ENCODE assay signal across 1 cellular context in the genomic region with DNA sequence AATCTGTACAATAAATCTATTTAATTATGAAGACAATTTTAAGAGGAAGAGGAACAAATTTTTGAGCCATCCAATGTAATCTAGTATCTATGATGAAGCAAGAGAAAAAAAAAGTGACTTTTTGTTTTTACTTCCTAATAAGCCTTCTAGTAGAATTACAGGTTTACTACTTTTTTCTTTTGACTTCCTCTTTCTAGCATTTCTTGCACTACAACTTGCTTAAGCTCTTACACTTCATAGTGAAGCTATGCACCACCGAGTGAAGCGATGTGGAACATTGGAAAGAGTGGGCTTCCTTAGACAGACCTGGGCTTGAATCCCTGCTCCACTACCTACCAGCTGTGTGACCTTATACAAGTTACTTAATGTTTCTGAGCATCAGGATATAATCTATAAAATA.
TF ChIP-seq lines count a peak whose summit lies in the region.

No MANE protein-coding gene starts in this region.

TF ChIP-seq in HepG2, 621 proteins besides CTCF, POLR2A, EP300 and RAD21:
- TF ChIP-seq, protein P1, sequence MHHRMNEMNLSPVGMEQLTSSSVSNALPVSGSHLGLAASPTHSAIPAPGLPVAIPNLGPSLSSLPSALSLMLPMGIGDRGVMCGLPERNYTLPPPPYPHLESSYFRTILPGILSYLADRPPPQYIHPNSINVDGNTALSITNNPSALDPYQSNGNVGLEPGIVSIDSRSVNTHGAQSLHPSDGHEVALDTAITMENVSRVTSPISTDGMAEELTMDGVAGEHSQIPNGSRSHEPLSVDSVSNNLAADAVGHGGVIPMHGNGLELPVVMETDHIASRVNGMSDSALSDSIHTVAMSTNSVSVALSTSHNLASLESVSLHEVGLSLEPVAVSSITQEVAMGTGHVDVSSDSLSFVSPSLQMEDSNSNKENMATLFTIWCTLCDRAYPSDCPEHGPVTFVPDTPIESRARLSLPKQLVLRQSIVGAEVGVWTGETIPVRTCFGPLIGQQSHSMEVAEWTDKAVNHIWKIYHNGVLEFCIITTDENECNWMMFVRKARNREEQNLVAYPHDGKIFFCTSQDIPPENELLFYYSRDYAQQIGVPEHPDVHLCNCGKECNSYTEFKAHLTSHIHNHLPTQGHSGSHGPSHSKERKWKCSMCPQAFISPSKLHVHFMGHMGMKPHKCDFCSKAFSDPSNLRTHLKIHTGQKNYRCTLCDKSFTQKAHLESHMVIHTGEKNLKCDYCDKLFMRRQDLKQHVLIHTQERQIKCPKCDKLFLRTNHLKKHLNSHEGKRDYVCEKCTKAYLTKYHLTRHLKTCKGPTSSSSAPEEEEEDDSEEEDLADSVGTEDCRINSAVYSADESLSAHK (CRISPR knock-in tag; IDR thresholded peaks at IDR 0.05; ENCODE audit: borderline replicate concordance) = no peak
- TF ChIP-seq, protein P2, sequence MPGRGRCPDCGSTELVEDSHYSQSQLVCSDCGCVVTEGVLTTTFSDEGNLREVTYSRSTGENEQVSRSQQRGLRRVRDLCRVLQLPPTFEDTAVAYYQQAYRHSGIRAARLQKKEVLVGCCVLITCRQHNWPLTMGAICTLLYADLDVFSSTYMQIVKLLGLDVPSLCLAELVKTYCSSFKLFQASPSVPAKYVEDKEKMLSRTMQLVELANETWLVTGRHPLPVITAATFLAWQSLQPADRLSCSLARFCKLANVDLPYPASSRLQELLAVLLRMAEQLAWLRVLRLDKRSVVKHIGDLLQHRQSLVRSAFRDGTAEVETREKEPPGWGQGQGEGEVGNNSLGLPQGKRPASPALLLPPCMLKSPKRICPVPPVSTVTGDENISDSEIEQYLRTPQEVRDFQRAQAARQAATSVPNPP (CRISPR knock-in tag; IDR thresholded peaks at IDR 0.05) = no peak
- TF ChIP-seq, protein P3, sequence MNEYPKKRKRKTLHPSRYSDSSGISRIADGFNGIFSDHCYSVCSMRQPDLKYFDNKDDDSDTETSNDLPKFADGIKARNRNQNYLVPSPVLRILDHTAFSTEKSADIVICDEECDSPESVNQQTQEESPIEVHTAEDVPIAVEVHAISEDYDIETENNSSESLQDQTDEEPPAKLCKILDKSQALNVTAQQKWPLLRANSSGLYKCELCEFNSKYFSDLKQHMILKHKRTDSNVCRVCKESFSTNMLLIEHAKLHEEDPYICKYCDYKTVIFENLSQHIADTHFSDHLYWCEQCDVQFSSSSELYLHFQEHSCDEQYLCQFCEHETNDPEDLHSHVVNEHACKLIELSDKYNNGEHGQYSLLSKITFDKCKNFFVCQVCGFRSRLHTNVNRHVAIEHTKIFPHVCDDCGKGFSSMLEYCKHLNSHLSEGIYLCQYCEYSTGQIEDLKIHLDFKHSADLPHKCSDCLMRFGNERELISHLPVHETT (CRISPR knock-in tag; conservative IDR thresholded peaks at IDR 0.05) = no peak
- TF ChIP-seq, protein P4, sequence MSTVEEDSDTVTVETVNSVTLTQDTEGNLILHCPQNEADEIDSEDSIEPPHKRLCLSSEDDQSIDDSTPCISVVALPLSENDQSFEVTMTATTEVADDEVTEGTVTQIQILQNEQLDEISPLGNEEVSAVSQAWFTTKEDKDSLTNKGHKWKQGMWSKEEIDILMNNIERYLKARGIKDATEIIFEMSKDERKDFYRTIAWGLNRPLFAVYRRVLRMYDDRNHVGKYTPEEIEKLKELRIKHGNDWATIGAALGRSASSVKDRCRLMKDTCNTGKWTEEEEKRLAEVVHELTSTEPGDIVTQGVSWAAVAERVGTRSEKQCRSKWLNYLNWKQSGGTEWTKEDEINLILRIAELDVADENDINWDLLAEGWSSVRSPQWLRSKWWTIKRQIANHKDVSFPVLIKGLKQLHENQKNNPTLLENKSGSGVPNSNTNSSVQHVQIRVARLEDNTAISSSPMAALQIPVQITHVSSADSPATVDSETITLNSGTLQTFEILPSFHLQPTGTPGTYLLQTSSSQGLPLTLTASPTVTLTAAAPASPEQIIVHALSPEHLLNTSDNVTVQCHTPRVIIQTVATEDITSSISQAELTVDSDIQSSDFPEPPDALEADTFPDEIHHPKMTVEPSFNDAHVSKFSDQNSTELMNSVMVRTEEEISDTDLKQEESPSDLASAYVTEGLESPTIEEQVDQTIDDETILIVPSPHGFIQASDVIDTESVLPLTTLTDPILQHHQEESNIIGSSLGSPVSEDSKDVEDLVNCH (CRISPR knock-in tag; IDR thresholded peaks at IDR 0.05) = no peak
- TF ChIP-seq CREM (IDR thresholded peaks at IDR 0.05) = no peak
- no peak for TF ChIP-seq CREM (CRISPR knock-in tag; IDR thresholded peaks at IDR 0.05)
- TF ChIP-seq SIN3A (IDR thresholded peaks at IDR 0.05; ENCODE audit: borderline replicate concordance, low read depth, low read length) = no peak
- no peak for TF ChIP-seq NCOA2 (CRISPR knock-in tag; IDR thresholded peaks at IDR 0.05)
- TF ChIP-seq, protein P5, sequence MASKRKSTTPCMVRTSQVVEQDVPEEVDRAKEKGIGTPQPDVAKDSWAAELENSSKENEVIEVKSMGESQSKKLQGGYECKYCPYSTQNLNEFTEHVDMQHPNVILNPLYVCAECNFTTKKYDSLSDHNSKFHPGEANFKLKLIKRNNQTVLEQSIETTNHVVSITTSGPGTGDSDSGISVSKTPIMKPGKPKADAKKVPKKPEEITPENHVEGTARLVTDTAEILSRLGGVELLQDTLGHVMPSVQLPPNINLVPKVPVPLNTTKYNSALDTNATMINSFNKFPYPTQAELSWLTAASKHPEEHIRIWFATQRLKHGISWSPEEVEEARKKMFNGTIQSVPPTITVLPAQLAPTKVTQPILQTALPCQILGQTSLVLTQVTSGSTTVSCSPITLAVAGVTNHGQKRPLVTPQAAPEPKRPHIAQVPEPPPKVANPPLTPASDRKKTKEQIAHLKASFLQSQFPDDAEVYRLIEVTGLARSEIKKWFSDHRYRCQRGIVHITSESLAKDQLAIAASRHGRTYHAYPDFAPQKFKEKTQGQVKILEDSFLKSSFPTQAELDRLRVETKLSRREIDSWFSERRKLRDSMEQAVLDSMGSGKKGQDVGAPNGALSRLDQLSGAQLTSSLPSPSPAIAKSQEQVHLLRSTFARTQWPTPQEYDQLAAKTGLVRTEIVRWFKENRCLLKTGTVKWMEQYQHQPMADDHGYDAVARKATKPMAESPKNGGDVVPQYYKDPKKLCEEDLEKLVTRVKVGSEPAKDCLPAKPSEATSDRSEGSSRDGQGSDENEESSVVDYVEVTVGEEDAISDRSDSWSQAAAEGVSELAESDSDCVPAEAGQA (IDR thresholded peaks at IDR 0.05; ENCODE audit: low read depth) = no peak
- TF ChIP-seq, protein P5 (CRISPR knock-in tag; IDR thresholded peaks at IDR 0.05; ENCODE audit: borderline replicate concordance) = no peak
- TF ChIP-seq HMG20B (CRISPR knock-in tag; conservative IDR thresholded peaks at IDR 0.05) = no peak
- no peak for TF ChIP-seq KDM4B (CRISPR knock-in tag; IDR thresholded peaks at IDR 0.05)
- no peak for TF ChIP-seq ZNF225 (CRISPR knock-in tag; IDR thresholded peaks at IDR 0.05)
- no peak for TF ChIP-seq ZNF232 (CRISPR knock-in tag; IDR thresholded peaks at IDR 0.05; ENCODE audit: borderline replicate concordance)
- no peak for TF ChIP-seq SOX5 (CRISPR knock-in tag; IDR thresholded peaks at IDR 0.05; ENCODE audit: borderline replicate concordance)
- TF ChIP-seq, protein P6, sequence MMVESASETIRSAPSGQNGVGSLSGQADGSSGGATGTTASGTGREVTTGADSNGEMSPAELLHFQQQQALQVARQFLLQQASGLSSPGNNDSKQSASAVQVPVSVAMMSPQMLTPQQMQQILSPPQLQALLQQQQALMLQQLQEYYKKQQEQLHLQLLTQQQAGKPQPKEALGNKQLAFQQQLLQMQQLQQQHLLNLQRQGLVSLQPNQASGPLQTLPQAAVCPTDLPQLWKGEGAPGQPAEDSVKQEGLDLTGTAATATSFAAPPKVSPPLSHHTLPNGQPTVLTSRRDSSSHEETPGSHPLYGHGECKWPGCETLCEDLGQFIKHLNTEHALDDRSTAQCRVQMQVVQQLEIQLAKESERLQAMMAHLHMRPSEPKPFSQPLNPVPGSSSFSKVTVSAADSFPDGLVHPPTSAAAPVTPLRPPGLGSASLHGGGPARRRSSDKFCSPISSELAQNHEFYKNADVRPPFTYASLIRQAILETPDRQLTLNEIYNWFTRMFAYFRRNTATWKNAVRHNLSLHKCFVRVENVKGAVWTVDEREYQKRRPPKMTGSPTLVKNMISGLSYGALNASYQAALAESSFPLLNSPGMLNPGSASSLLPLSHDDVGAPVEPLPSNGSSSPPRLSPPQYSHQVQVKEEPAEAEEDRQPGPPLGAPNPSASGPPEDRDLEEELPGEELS (CRISPR knock-in tag; IDR thresholded peaks at IDR 0.05) = no peak
- TF ChIP-seq ZNF350 (CRISPR knock-in tag; IDR thresholded peaks at IDR 0.05; ENCODE audit: borderline replicate concordance, low read depth) = no peak
- no peak for TF ChIP-seq CHCHD3 (CRISPR knock-in tag; IDR thresholded peaks at IDR 0.05)
